12 cellular contexts compared by ENCODE assay signal in genomic region chr17:55053855-55054254, GRCh38.
A peak's percentile ranks its signal among the peaks of the same experiment; 100 is the strongest.
DNase-seq lines count a peak whose midpoint lies in the region; ATAC-seq and TF ChIP-seq lines count a peak whose summit lies in the region.
"Had no signal": no experiment of that assay in that cellular context is flagged by ENCODE, and none has a peak within 500 bp of the region (broad histone marks: within the 10 kb centered on the region; RNA-seq: fewer than 3 reads in every experiment).

No MANE protein-coding gene starts in this region.

- no peak overlapping the region for H2BK120ac ChIP-seq in IMR-90 (ENCODE audit: low read depth, low read length)

- H4K91ac ChIP-seq in IMR-90 (ENCODE audit: insufficient read depth, low read depth, low read length), result no peak overlapping the region

- CTCF ChIA-PET in BJ (lab: Yijun Ruan, JAX) (interaction anchor here (1.1 to 2.5 kb wide), 2 partner anchors 9 to 243 kb away, joined by 3 to 7 read pairs; no protein-coding TSS in a partner anchor), IMR-90 (lab: Yijun Ruan, JAX) (no interaction called here)

- H3K27me3 ChIP-seq in BJ (ENCODE audit: control insufficient read depth, insufficient read depth, low read length), result no peaks in the 10 kb centered on the region
- H3K27me3 ChIP-seq in IMR-90 (ENCODE audit: control insufficient read depth, insufficient read depth, low read length), result no peaks in the 10 kb centered on the region
- no peaks in the 10 kb centered on the region for H3K27me3 ChIP-seq in liver (ENCODE audit: control insufficient read depth in 4 of 4, insufficient read depth in 4 of 4, low read length in 3 of 4)
- H3K27me3 ChIP-seq: MG63, testis had no signal

- H3K9me3 ChIP-seq in IMR-90 (ENCODE audit: control insufficient read depth, insufficient read depth, low read length), result no peaks in the 10 kb centered on the region
- H3K9me3 ChIP-seq in liver (ENCODE audit: control insufficient read depth in 4 of 4, low read length in 3 of 4), result no peaks in the 10 kb centered on the region
- H3K9me3 ChIP-seq: MG63, testis had no signal

- H4K20me1 ChIP-seq in IMR-90 (ENCODE audit: insufficient read depth, low read length), result no peaks in the 10 kb centered on the region

- no peak overlapping the region for H3K9ac ChIP-seq in IMR-90 (ENCODE audit: low read depth, low read length)
- no peak overlapping the region for H3K9ac ChIP-seq in liver (ENCODE audit: low read depth in 1 of 2, low read length in 2 of 2)

- no peak overlapping the region for H2BK20ac ChIP-seq in IMR-90 (ENCODE audit: low read depth, low read length)

- H3K4ac ChIP-seq in IMR-90 (ENCODE audit: low read depth, low read length), result no peak overlapping the region

- no peak overlapping the region for H2BK15ac ChIP-seq in IMR-90 (ENCODE audit: low read depth, low read length)

- in situ Hi-C loops in IMR-90 (cut with MboI; ENCODE audit: low sequenced_read_pairs), result loop anchor here (10.0 kb wide), 1 partner anchor 241 kb away; no protein-coding TSS in a partner anchor

- no peak overlapping the region for H3K23ac ChIP-seq in IMR-90 (ENCODE audit: low read depth, low read length)

- intact Hi-C loops in IMR-90 (cut with micrococcal nuclease), result loop anchor here (1.0 to 5.0 kb wide), 3 partner anchors 242 to 458 kb away; partner anchors contain the start of gene SMIM36

- H3K4me2 ChIP-seq in IMR-90 (ENCODE audit: low read depth, low read length), result no peak overlapping the region

- no peak overlapping the region for H2AFZ ChIP-seq in IMR-90 (replicated peaks; ENCODE audit: low read length, poor library complexity)

- TF ChIP-seq RAD21 in IMR-90 (IDR thresholded peaks at IDR 0.05; ENCODE audit: low read length) (peak; percentile 49), liver (IDR thresholded peaks at IDR 0.05) (peak; percentile 69 to 76)

- H3K27ac ChIP-seq in IMR-90 (ENCODE audit: insufficient read depth, low read length) (no peak overlapping the region), liver (ENCODE audit: low read depth in 1 of 2, low read length in 2 of 2) (no peak overlapping the region)
- H3K27ac ChIP-seq: SK-N-MC, testis had no signal

- no peak overlapping the region for H2BK5ac ChIP-seq in IMR-90 (ENCODE audit: low read depth, low read length, poor library complexity, severe bottlenecking)

- no peak overlapping the region for H3K56ac ChIP-seq in IMR-90 (ENCODE audit: extremely low read depth, insufficient read depth, low read length)

- no peak overlapping the region for H4K5ac ChIP-seq in IMR-90 (ENCODE audit: low read depth, low read length)

- no peak overlapping the region for H2AK9ac ChIP-seq in IMR-90 (replicated peaks; ENCODE audit: low read depth, low read length, poor library complexity)

- H3K4me3 ChIP-seq in BJ (ENCODE audit: low read depth, low read length), result no peak overlapping the region
- H3K4me3 ChIP-seq in IMR-90 (ENCODE audit: insufficient read depth, low read depth, low read length), result no peak overlapping the region
- H3K4me3 ChIP-seq in liver (ENCODE audit: low read depth in 1 of 3, low read length in 3 of 3), result no peak overlapping the region
- H3K4me3 ChIP-seq: MG63, SK-N-MC, testis had no signal

- H3K4me1 ChIP-seq in IMR-90 (ENCODE audit: control insufficient read depth, insufficient read depth, low read length) (no peaks in the 10 kb centered on the region), liver (ENCODE audit: control insufficient read depth in 4 of 4, insufficient read depth in 4 of 4, low read length in 3 of 4) (peaks cover 0 to 5% (median 2%) of the 10 kb centered on the region in 4 donors)
- H3K4me1 ChIP-seq: testis had no signal

- no peaks in the 10 kb centered on the region for H3K79me1 ChIP-seq in IMR-90 (ENCODE audit: low read depth in 1 of 2, low read length in 2 of 2)

- peak; percentile 34; the same call in 1 of the 2 replicates for TF ChIP-seq CTCF in BJ (IDR thresholded peaks at IDR 0.05; ENCODE audit: insufficient read depth, low read depth, low read length)
- peak; percentile 46 for TF ChIP-seq CTCF in IMR-90 (conservative IDR thresholded peaks at IDR 0.05; ENCODE audit: low read depth, low read length)
- peak; percentile 37 for TF ChIP-seq CTCF in liver (IDR thresholded peaks at IDR 0.05; ENCODE audit: low read depth, low read length, missing input control)

- no peak for ATAC-seq in IMR-90 (ENCODE audit: low read depth)
- no peak for ATAC-seq in HG02763 (IDR thresholded peaks at IDR 0.05; ENCODE audit: unreplicated experiment)

- no peak for TF ChIP-seq POLR2A in IMR-90 (IDR thresholded peaks at IDR 0.05; ENCODE audit: low read depth, low read length)

- no peak overlapping the region for H3K14ac ChIP-seq in IMR-90 (replicated peaks; ENCODE audit: low read depth, low read length)

- H3K18ac ChIP-seq in IMR-90 (ENCODE audit: low read depth, low read length), result no peak overlapping the region

- H3K36me3 ChIP-seq in BJ (ENCODE audit: control insufficient read depth, insufficient read depth, low read length) (no peaks in the 10 kb centered on the region), IMR-90 (ENCODE audit: control insufficient read depth, insufficient read depth, low read length) (no peaks in the 10 kb centered on the region), liver (ENCODE audit: control insufficient read depth in 4 of 4, insufficient read depth in 3 of 4, low read depth in 1 of 4, low read length in 3 of 4) (no peaks in the 10 kb centered on the region)
- H3K36me3 ChIP-seq: MG63 had no signal

- BruUV-seq in IMR-90 (replicated peaks; lab: Mats Ljungman, UMichigan), result no TSS peak

- POLR2A ChIA-PET in BJ (lab: Charles Lee) (no interaction called here), IMR-90 (lab: Charles Lee; ENCODE audit: unreplicated experiment) (no interaction called here)

- no peak overlapping the region for H2AK5ac ChIP-seq in IMR-90 (ENCODE audit: low read depth, low read length)

- dilution Hi-C loops in IMR-90 (cut with HindIII; ENCODE audit: low sequenced_read_pairs, unreplicated experiment), result no loop called here

- no CpG with 5 or more reads among the region's 1 CpG for WGBS in IMR-90 (ENCODE audit: extremely low coverage in 2 of 2, insufficient read length in 1 of 2), 2 experiments
- WGBS in liver, result 96% methylated on average over 1 of the region's 1 CpG

- no peak overlapping the region for H4K8ac ChIP-seq in IMR-90 (ENCODE audit: low read depth in 2 of 2, low read length in 2 of 2)

- no peaks in the 10 kb centered on the region for H3K9me1 ChIP-seq in IMR-90 (ENCODE audit: insufficient read depth, low read length)

- DNase-seq in BJ (ENCODE audit: low read depth) (no peak), IMR-90 (peak; percentile 13), astrocyte of the hippocampus (ENCODE audit: low read depth, low spot score) (peak; percentile 4), pons (ENCODE audit: low spot score) (no peak), NK-92 (lab: John Stamatoyannopoulos, UW; ENCODE audit: unreplicated experiment) (no peak)
- DNase-seq in activated CD8-positive, alpha-beta memory T cell treated with anti-CD3 and anti-CD28 coated beads for 24 hours, result no peak
- DNase-seq: activated effector memory CD4-positive, alpha-beta T cell treated with Interleukin-2 at 50 U/mL for 16 hours; MG63; testis had no signal

TF ChIP-seq in IMR-90, 13 proteins besides CTCF, POLR2A, EP300 and RAD21:
- TF ChIP-seq SMC3 (IDR thresholded peaks at IDR 0.05; ENCODE audit: low read depth, low read length), result peak; percentile 34; the same call in 1 of the 2 replicates
- TF ChIP-seq RFX5 (IDR thresholded peaks at IDR 0.05; ENCODE audit: low read depth, low read length), result no peak
- no peak for TF ChIP-seq RCOR1 (IDR thresholded peaks at IDR 0.05; ENCODE audit: insufficient replicate concordance, low read length)
- TF ChIP-seq MAZ (IDR thresholded peaks at IDR 0.05; ENCODE audit: borderline replicate concordance, low read depth, low read length), result no peak
TF ChIP-seq in IMR-90: peak in this region for 1.

TF ChIP-seq in liver, 16 proteins besides CTCF, POLR2A, EP300 and RAD21:
- TF ChIP-seq NR2F2 (IDR thresholded peaks at IDR 0.05), result no peak

Comparison
In these comparisons a context has a peak if more than half of its experiments do, and no peak if none do; other contexts are left out.
1. DNase-seq: peak in IMR-90 (single experiment) and astrocyte of the hippocampus (single experiment); none in BJ (single experiment), pons (single experiment), NK-92 (single experiment) and activated CD8-positive, alpha-beta memory T cell treated with anti-CD3 and anti-CD28 coated beads for 24 hours (single experiment).
2. Peak in every context shown above with its lines, with median percentiles within 50 percentile points of each other: CTCF ChIP-seq.